ENCODE assay signal across 23 cellular contexts in genomic region chr20:10793741-10794140, GRCh38.
A peak's percentile ranks its signal among the peaks of the same experiment; 100 is the strongest.
DNase-seq lines count a peak whose midpoint lies in the region; ATAC-seq and TF ChIP-seq lines count a peak whose summit lies in the region.
"Had no signal": no experiment of that assay in that cellular context is flagged by ENCODE, and none has a peak within 500 bp of the region (broad histone marks: within the 10 kb centered on the region; RNA-seq: fewer than 3 reads in every experiment).

No MANE protein-coding gene starts in this region.

- H3K27me3 ChIP-seq in esophagus (ENCODE audit: control insufficient read depth in 1 of 2, insufficient read depth in 2 of 2, low read length in 2 of 2) (no peaks in the 10 kb centered on the region), prostate gland (replicated peaks; ENCODE audit: insufficient read depth) (no peaks in the 10 kb centered on the region)
- H3K27me3 ChIP-seq: BLaER1 treated with 17β-estradiol and CSF1 and Interleukin-3, amounts not matched to agents 10 nM and 100 nM; breast epithelium; right lobe of liver; SJCRH30; transverse colon had no signal

- TF ChIP-seq CTCF in prostate gland (IDR thresholded peaks at IDR 0.05), result no peak

- H3K9me3 ChIP-seq in esophagus (ENCODE audit: control insufficient read depth in 2 of 2, insufficient read depth in 1 of 2, low read depth in 1 of 2, low read length in 1 of 2) (no peaks in the 10 kb centered on the region), prostate gland (no peaks in the 10 kb centered on the region)
- H3K9me3 ChIP-seq: BLaER1 treated with 17β-estradiol and CSF1 and Interleukin-3, amounts not matched to agents 10 nM and 100 nM; breast epithelium; left ventricle myocardium inferior; right lobe of liver; SJCRH30; transverse colon had no signal

- H3K27ac ChIP-seq in esophagus (ENCODE audit: low read depth in 2 of 2, low read length in 1 of 2), result peak overlapping the region; percentile 33 to 62
- no peak overlapping the region for H3K27ac ChIP-seq in prostate gland
- H3K27ac ChIP-seq: BLaER1 treated with 17β-estradiol and CSF1 and Interleukin-3, amounts not matched to agents 10 nM and 100 nM; breast epithelium; epithelial cell of prostate; left ventricle myocardium inferior; right lobe of liver; SJCRH30; transverse colon had no signal

- WGBS in esophagus, 2 donors, result 49 to 70% methylated on average over 14 of the region's 14 CpGs
- 55% methylated on average over 14 of the region's 14 CpGs for WGBS in prostate gland

- H3K36me3 ChIP-seq in esophagus (ENCODE audit: control insufficient read depth in 2 of 2, insufficient read depth in 2 of 2, low read length in 1 of 2), result no peaks in the 10 kb centered on the region
- H3K36me3 ChIP-seq in prostate gland, result no peaks in the 10 kb centered on the region
- H3K36me3 ChIP-seq: BLaER1 treated with 17β-estradiol and CSF1 and Interleukin-3, amounts not matched to agents 10 nM and 100 nM; breast epithelium; left ventricle myocardium inferior; right lobe of liver; SJCRH30; transverse colon had no signal

- no peak overlapping the region for H3K4me3 ChIP-seq in esophagus (ENCODE audit: low read depth in 1 of 2, low read length in 2 of 2)
- H3K4me3 ChIP-seq in prostate gland, result no peak overlapping the region
- H3K4me3 ChIP-seq: BLaER1 treated with 17β-estradiol and CSF1 and Interleukin-3, amounts not matched to agents 10 nM and 100 nM; breast epithelium; left ventricle myocardium inferior; right lobe of liver; SJCRH30; transverse colon had no signal

- TF ChIP-seq POLR2A in prostate gland (IDR thresholded peaks at IDR 0.05), result no peak

- DNase-seq in NCI-H2107 treated with DMSO at 0.1 percent for 48 hours (lab: John Stamatoyannopoulos, UW; ENCODE audit: unreplicated experiment) (peak; percentile 26), NCI-H2107 (lab: John Stamatoyannopoulos, UW) (no peak), NCI-H345 treated with DMSO at 0.1 percent for 48 hours (lab: John Stamatoyannopoulos, UW; ENCODE audit: unreplicated experiment) (peak; percentile 76), prostate gland (ENCODE audit: low spot score) (peak; percentile 36)
- DNase-seq in activated T-cell treated with anti-CD3 and anti-CD28 coated beads, Interleukin-2, amount 50 U/mL, for 1 hour, result no peak
- DNase-seq: activated B cell treated with CpG ODN at 0.5 μM for 24 hours; activated CD8-positive, alpha-beta T cell treated with anti-CD3 and anti-CD28 coated beads for 36 hours; activated T-cell treated with anti-CD3 and anti-CD28 coated beads, Interleukin-2, amount 50 U/mL, for 72 hours; DMS79; left ventricle myocardium inferior; NCI-H524; PC-3; right lobe of liver; SJCRH30; stimulated activated naive CD4-positive, alpha-beta T cell treated with Interleukin-2 at 50 U/mL for 16 hours; T-helper 2 cell; transverse colon had no signal

- ATAC-seq in HG03097 (IDR thresholded peaks at IDR 0.05; ENCODE audit: low FRiP score, unreplicated experiment) (no peak), HG03520 (IDR thresholded peaks at IDR 0.05; ENCODE audit: unreplicated experiment) (no peak)
- ATAC-seq: activated CD8-positive, alpha-beta T cell treated with anti-CD3 and anti-CD28 coated beads for 36 hours; activated T-cell treated with anti-CD3 and anti-CD28 coated beads, Interleukin-2, amount 50 U/mL, for 72 hours; PC-3; right lobe of liver had no signal

- H3K4me1 ChIP-seq in esophagus (ENCODE audit: control insufficient read depth in 2 of 2, insufficient read depth in 2 of 2, low read length in 1 of 2), result peaks cover 8 to 15% of the 10 kb centered on the region in 2 donors
- no peaks in the 10 kb centered on the region for H3K4me1 ChIP-seq in prostate gland (replicated peaks)
- H3K4me1 ChIP-seq: BLaER1 treated with 17β-estradiol and CSF1 and Interleukin-3, amounts not matched to agents 10 nM and 100 nM; breast epithelium; left ventricle myocardium inferior; right lobe of liver; SJCRH30; transverse colon had no signal

- intact Hi-C loops in prostate gland (cut with DNase I), result no loop called here

Comparison
In these comparisons a context has a peak if more than half of its experiments do, and no peak if none do; other contexts are left out.
1. DNase-seq: peak in NCI-H2107 treated with DMSO at 0.1 percent for 48 hours (single experiment), NCI-H345 treated with DMSO at 0.1 percent for 48 hours (single experiment) and prostate gland (single experiment); none in NCI-H2107 (single experiment) and activated T-cell treated with anti-CD3 and anti-CD28 coated beads, Interleukin-2, amount 50 U/mL, for 1 hour (single experiment).
2. H3K27ac ChIP-seq: peak in esophagus (2 of 2); none in prostate gland (0 of 2).